ENCODE assay signal across 12 cellular contexts in genomic region chr4:10722957-10723356, GRCh38. TPM values are rescaled to one million over a fixed set of nuclear protein-coding genes. Genes with fewer than 3 reads are reported as not detected.
DNase-seq lines count a peak whose midpoint lies in the region; ATAC-seq and TF ChIP-seq lines count a peak whose summit lies in the region.
"Had no signal": no experiment of that assay in that cellular context is flagged by ENCODE, and none has a peak within 500 bp of the region (broad histone marks: within the 10 kb centered on the region; RNA-seq: fewer than 3 reads in every experiment).

No MANE protein-coding gene starts in this region.

- POLR2A ChIA-PET in CD8-positive, alpha-beta T cell (lab: Charles Lee): no interaction called here

- H3K27ac Mint-ChIP-seq in CD8-positive, alpha-beta T cell: no peak overlapping the region

- no peak overlapping the region for H3K27ac ChIP-seq in CD8-positive, alpha-beta T cell (ENCODE audit: low read depth, low read length)
- H3K27ac ChIP-seq in suprapubic skin: no peak overlapping the region
- H3K27ac ChIP-seq: body of pancreas had no signal

- ATAC-seq in CD8-positive, alpha-beta T cell: peak; percentile 38
- ATAC-seq in GM19324 (IDR thresholded peaks at IDR 0.05; ENCODE audit: low FRiP score, unreplicated experiment) (peak; percentile 89), HG02870 (IDR thresholded peaks at IDR 0.05; ENCODE audit: unreplicated experiment) (peak; percentile 76)
- ATAC-seq: body of pancreas had no signal

- TF ChIP-seq CTCF in CD8-positive, alpha-beta T cell (IDR thresholded peaks at IDR 0.05): no peak
- no peak for TF ChIP-seq CTCF in suprapubic skin (IDR thresholded peaks at IDR 0.05)

- no peak for DNase-seq in CD8-positive, alpha-beta T cell
- DNase-seq in Jurkat, Clone E6-1 (ENCODE audit: low read depth, low spot score): peak; percentile 37
- no peak for DNase-seq in Kasumi-1 (lab: John Stamatoyannopoulos, UW)
- DNase-seq in T-helper 9 cell: no peak
- DNase-seq in suprapubic skin (ENCODE audit: low spot score in 2 of 2): no peak
- no peak for DNase-seq in cerebellar nuclear complex (lab: John Stamatoyannopoulos, UW)
- DNase-seq: activated CD4-positive, alpha-beta T cell treated with anti-CD3 and anti-CD28 coated beads, Interleukin-2, amount 50 U/mL, for 4 hours; body of pancreas; MV-4-11 had no signal

- H3K27me3 ChIP-seq in CD8-positive, alpha-beta T cell (ENCODE audit: insufficient read depth, low read length): no peaks in the 10 kb centered on the region
- H3K27me3 ChIP-seq in suprapubic skin: no peaks in the 10 kb centered on the region
- H3K27me3 ChIP-seq: body of pancreas had no signal

- 46% methylated on average over 4 of the region's 4 CpGs for WGBS in suprapubic skin

- no peak overlapping the region for H3K4me3 Mint-ChIP-seq in CD8-positive, alpha-beta T cell

- no peak overlapping the region for H3K4me3 ChIP-seq in CD8-positive, alpha-beta T cell (ENCODE audit: low read depth, low read length)
- no peak overlapping the region for H3K4me3 ChIP-seq in Jurkat, Clone E6-1 (ENCODE audit: low read length)
- H3K4me3 ChIP-seq in suprapubic skin: no peak overlapping the region
- H3K4me3 ChIP-seq: body of pancreas, smooth muscle cell had no signal

- no peak for TF ChIP-seq EP300 in suprapubic skin (IDR thresholded peaks at IDR 0.05)

- H3K36me3 Mint-ChIP-seq in CD8-positive, alpha-beta T cell: no peaks in the 10 kb centered on the region

- H3K27me3 Mint-ChIP-seq in CD8-positive, alpha-beta T cell (ENCODE audit: low read depth): no peaks in the 10 kb centered on the region

- no peaks in the 10 kb centered on the region for H3K4me1 ChIP-seq in CD8-positive, alpha-beta T cell (ENCODE audit: insufficient read depth, low read length)
- no peaks in the 10 kb centered on the region for H3K4me1 ChIP-seq in suprapubic skin
- H3K4me1 ChIP-seq: body of pancreas had no signal

- intact Hi-C loops in CD8-positive, alpha-beta T cell (cut with DNase I, micrococcal nuclease): no loop called here

- no peak for TF ChIP-seq POLR2A in suprapubic skin (IDR thresholded peaks at IDR 0.05)

- H3K9me3 ChIP-seq in CD8-positive, alpha-beta T cell (ENCODE audit: low read length): no peaks in the 10 kb centered on the region
- no peaks in the 10 kb centered on the region for H3K9me3 ChIP-seq in suprapubic skin
- H3K9me3 ChIP-seq: body of pancreas had no signal

- CTCF ChIA-PET in CD8-positive, alpha-beta T cell (lab: Charles Lee): no interaction called here

- H3K36me3 ChIP-seq in CD8-positive, alpha-beta T cell (ENCODE audit: insufficient read depth, low read length): no peaks in the 10 kb centered on the region
- no peaks in the 10 kb centered on the region for H3K36me3 ChIP-seq in suprapubic skin

- H3K4me1 Mint-ChIP-seq in CD8-positive, alpha-beta T cell (ENCODE audit: low read depth): peaks cover 3% of the 10 kb centered on the region

- no peaks in the 10 kb centered on the region for H3K9me3 Mint-ChIP-seq in CD8-positive, alpha-beta T cell

RNA-seq across cellular contexts. Expression of gene CLNK, which starts 38.4 kb away (rescaled TPM):
- not detected for total RNA-seq in CD8-positive, alpha-beta T cell
- polyA plus RNA-seq in Jurkat, Clone E6-1 (2012; ENCODE audit: insufficient read depth, insufficient read length): not detected
- under 1 TPM in 3 of 4 donors, not detected in 1; 0.11 to 0.64 (median 0.52) TPM for total RNA-seq in suprapubic skin
- total RNA-seq: smooth muscle cell had no signal
- polyA plus RNA-seq: smooth muscle cell had no signal

Comparison
In these comparisons a context has a peak if more than half of its experiments do, and no peak if none do; other contexts are left out.
1. ATAC-seq: peak in every context shown above with its lines; median percentile 89 in GM19324; 76 in HG02870; 38 in CD8-positive, alpha-beta T cell.